In the genomic region with DNA sequence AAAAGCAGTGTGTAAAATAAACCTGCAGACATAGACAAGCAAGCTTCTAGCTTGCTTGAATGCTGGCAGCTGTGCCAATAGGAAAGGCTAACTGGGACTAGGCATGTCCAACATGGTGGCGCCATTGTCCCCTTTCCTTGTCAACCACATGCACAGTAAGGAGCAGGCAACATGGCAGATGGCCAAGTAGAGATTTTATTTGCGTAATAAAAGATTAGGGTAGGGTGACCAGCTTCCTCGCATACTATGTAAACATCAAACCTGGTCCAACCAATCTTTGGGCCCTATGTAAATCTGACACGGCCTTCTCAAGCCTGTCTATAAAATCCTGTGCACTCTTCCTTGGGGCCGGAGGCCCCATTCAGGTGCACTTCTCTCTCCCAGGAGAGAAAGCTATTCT, we compare ENCODE assay signal across 14 cellular contexts.
DNase-seq lines count a peak whose midpoint lies in the region; TF ChIP-seq lines count a peak whose summit lies in the region.
"Had no signal": no experiment of that assay in that cellular context is flagged by ENCODE, and none has a peak within 500 bp of the region (broad histone marks: within the 10 kb centered on the region; RNA-seq: fewer than 3 reads in every experiment).

No MANE protein-coding gene starts in this region.

- H2AFZ ChIP-seq in Karpas-422 (ENCODE audit: low read length) = no peak overlapping the region

- H3K36me3 ChIP-seq in prostate gland (no peaks in the 10 kb centered on the region), Karpas-422 (ENCODE audit: insufficient read depth, low read length) (no peaks in the 10 kb centered on the region), thyroid gland (no peaks in the 10 kb centered on the region)
- H3K36me3 ChIP-seq: MG63, vagina had no signal

- H3K4me1 ChIP-seq in prostate gland (replicated peaks) = no peaks in the 10 kb centered on the region
- no peaks in the 10 kb centered on the region for H3K4me1 ChIP-seq in Karpas-422 (ENCODE audit: low read length)
- H3K4me1 ChIP-seq in thyroid gland = no peaks in the 10 kb centered on the region
- H3K4me1 ChIP-seq: vagina had no signal

- H3K27ac ChIP-seq in prostate gland = no peak overlapping the region
- no peak overlapping the region for H3K27ac ChIP-seq in Karpas-422 (ENCODE audit: low read length)
- H3K27ac ChIP-seq in thyroid gland = no peak overlapping the region
- H3K27ac ChIP-seq: vagina had no signal

- H3K9me3 ChIP-seq in prostate gland = no peaks in the 10 kb centered on the region
- no peaks in the 10 kb centered on the region for H3K9me3 ChIP-seq in Karpas-422 (ENCODE audit: low read length)
- H3K9me3 ChIP-seq in thyroid gland = no peaks in the 10 kb centered on the region
- H3K9me3 ChIP-seq: MG63, vagina had no signal

- no peak overlapping the region for H3K9ac ChIP-seq in Karpas-422 (ENCODE audit: low read length)

- intact Hi-C loops in prostate gland (cut with DNase I) (no loop called here), thyroid gland (cut with DNase I) (no loop called here)

- no peaks in the 10 kb centered on the region for H4K20me1 ChIP-seq in Karpas-422 (ENCODE audit: insufficient read depth, low read depth, low read length)

- H3K4me3 ChIP-seq in prostate gland (no peak overlapping the region), Karpas-422 (ENCODE audit: low read length) (no peak overlapping the region), thyroid gland (replicated peaks in 1 of 3) (no peak overlapping the region)
- H3K4me3 ChIP-seq: MG63, smooth muscle cell, vagina had no signal

- H3K79me2 ChIP-seq in Karpas-422 (ENCODE audit: low read length) = no peaks in the 10 kb centered on the region

- H3K27me3 ChIP-seq in prostate gland (replicated peaks; ENCODE audit: insufficient read depth) = no peaks in the 10 kb centered on the region
- H3K27me3 ChIP-seq in Karpas-422 (ENCODE audit: low read length) = no peaks in the 10 kb centered on the region; the same call in 1 of the 2 replicates
- H3K27me3 ChIP-seq in thyroid gland = no peaks in the 10 kb centered on the region
- H3K27me3 ChIP-seq: MG63, vagina had no signal

- no peak for TF ChIP-seq CTCF in prostate gland (IDR thresholded peaks at IDR 0.05)
- TF ChIP-seq CTCF in thyroid gland (IDR thresholded peaks at IDR 0.05) = no peak

- 36% methylated on average over 5 of the region's 5 CpGs for WGBS in prostate gland
- WGBS in thyroid gland, 2 donors = 79 to 83% methylated on average over 5 of the region's 5 CpGs

- H3K4me2 ChIP-seq in Karpas-422 (ENCODE audit: low read depth, low read length, poor library complexity, severe bottlenecking) = no peak overlapping the region
- H3K4me2 ChIP-seq: smooth muscle cell had no signal

- DNase-seq in H4 (ENCODE audit: low spot score) (peak; percentile 78), NCI-H1105 (lab: John Stamatoyannopoulos, UW) (peak; percentile 50), NCI-H69 (lab: John Stamatoyannopoulos, UW) (peak; percentile 99), prostate gland (ENCODE audit: low spot score) (peak; percentile 5), DMS79 (lab: John Stamatoyannopoulos, UW) (no peak), Karpas-422 (no peak), thyroid gland (no peak)
- DNase-seq: activated T-cell treated with anti-CD3 and anti-CD28 coated beads, Interleukin-2, amount 50 U/mL, for 72 hours; foreskin fibroblast; MG63; NCI-H2171 treated with DMSO at 0.1 percent for 48 hours; stimulated activated CD4-positive, alpha-beta T cell treated with anti-CD3 and anti-CD28 coated beads, Interleukin-4, amount 100 ng/mL, for 4 hours had no signal

- TF ChIP-seq POLR2A in prostate gland (IDR thresholded peaks at IDR 0.05) (no peak), thyroid gland (IDR thresholded peaks at IDR 0.05) (no peak)

- no peaks in the 10 kb centered on the region for H3K9me2 ChIP-seq in Karpas-422 (replicated peaks; ENCODE audit: insufficient read depth, low read length)

Comparison
In these comparisons a context has a peak if more than half of its experiments do, and no peak if none do; other contexts are left out.
1. DNase-seq: peak in H4 (single experiment), NCI-H1105 (single experiment), NCI-H69 (single experiment) and prostate gland (single experiment); none in DMS79 (single experiment), Karpas-422 (single experiment) and thyroid gland (0 of 2).